6 cellular contexts compared by ENCODE assay signal in the genomic region with DNA sequence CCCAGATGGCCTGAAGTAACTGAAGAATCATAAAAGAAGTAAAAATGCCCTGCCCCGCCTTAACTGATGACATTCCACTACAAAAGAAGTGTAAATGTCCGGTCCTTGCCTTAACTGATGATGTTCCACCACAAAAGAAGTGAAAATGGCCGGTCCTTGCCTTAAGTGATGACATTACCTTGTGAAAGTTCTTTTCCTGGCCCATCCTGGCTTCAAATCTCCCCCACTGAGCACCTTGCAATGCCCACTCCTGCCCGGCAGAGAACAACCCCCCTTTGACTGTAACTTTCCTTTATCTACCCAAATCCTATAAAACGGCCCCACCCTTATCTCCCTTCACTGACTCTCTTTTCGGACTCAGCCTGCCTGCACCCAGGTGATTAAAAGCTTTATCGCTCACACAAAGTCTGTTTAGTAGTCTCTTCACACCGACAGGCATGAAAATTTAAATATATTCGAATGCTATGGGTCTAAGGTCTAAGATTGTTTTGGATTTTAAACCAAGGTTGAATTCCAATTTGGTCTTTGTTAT.
A peak's percentile ranks its signal among the peaks of the same experiment; 100 is the strongest.
DNase-seq lines count a peak whose midpoint lies in the region; ATAC-seq, FAIRE-seq and TF ChIP-seq lines count a peak whose summit lies in the region.
"Not testable (repeated sequence)": the region's sequence is repeated elsewhere in the genome, so short reads cannot be mapped to it uniquely, and the experiment has no call there.

No MANE protein-coding gene starts in this region.

- H2BK15ac ChIP-seq in mesendoderm (replicated peaks; ENCODE audit: low read depth) = not testable (repeated sequence)

- peaks cover 36% of the 10 kb centered on the region for H3K4me1 ChIP-seq in ES-I3 (ENCODE audit: insufficient read depth, low read length)
- H3K4me1 ChIP-seq in HUES64 (ENCODE audit: insufficient read depth, low read length) = peaks cover 49% of the 10 kb centered on the region
- not testable (repeated sequence) for H3K4me1 ChIP-seq in K562 (replicated peaks in 1 of 2; ENCODE audit: control insufficient read depth in 2 of 2, insufficient read depth in 2 of 2, low read length in 2 of 2); mesendoderm (ENCODE audit: control insufficient read depth, low read depth, low read length)
- H3K4me1 ChIP-seq in cardiac muscle cell (ENCODE audit: low read depth) = peaks cover 45% of the 10 kb centered on the region

- H3K9me1 ChIP-seq in K562 (ENCODE audit: control insufficient read depth, insufficient read depth, low read length) = not testable (repeated sequence)

- H4K20me1 ChIP-seq in K562 (replicated peaks; ENCODE audit: control insufficient read depth, insufficient read depth, low read length) = not testable (repeated sequence)

- H4K8ac ChIP-seq in mesendoderm (ENCODE audit: low read depth, low read length) = not testable (repeated sequence)

- 18% methylated on average over 9 of the region's 9 CpGs for WGBS in HUES64
- 2% methylated on average over 9 of the region's 9 CpGs for WGBS in K562 (ENCODE audit: insufficient coverage, low coverage, missing lambda C conversion rate)
- no CpG with 5 or more reads among the region's 9 CpGs for WGBS in mesendoderm (ENCODE audit: extremely low coverage, insufficient coverage, low lambda C conversion rate)

- H2BK5ac ChIP-seq in mesendoderm (ENCODE audit: low read length) = peak overlapping the region; percentile 92

- not testable (repeated sequence) for TF ChIP-seq POLR2A in K562 (conservative IDR thresholded peaks at IDR 0.05)

- not testable (repeated sequence) for H4K5ac ChIP-seq in mesendoderm (ENCODE audit: low read length)

- in situ Hi-C loops in K562 (cut with MboI) = not testable (repeated sequence)

- H3K56ac ChIP-seq in mesendoderm (ENCODE audit: low read length) = peak overlapping the region; percentile 67

- not testable (repeated sequence) for H3K23ac ChIP-seq in mesendoderm (ENCODE audit: low read length)

- DNase-seq in HUDEP-2 (lab: John Stamatoyannopoulos, UW; ENCODE audit: unreplicated experiment in 76 of 76) (peak in 56 of 76 experiments; percentile 3 to 75 (median 38)), K562 (ENCODE audit: extremely low read depth in 1 of 4, low spot score in 3 of 4) (peak in 1 of 4 experiments; percentile 14), mesendoderm (peak; percentile 86)
- not testable (repeated sequence) for DNase-seq in cardiac muscle cell (ENCODE audit: low read depth in 1 of 2, low spot score in 1 of 2)

- not testable (repeated sequence) for FAIRE-seq in K562 (lab: Jason Lieb, UNC)

- peak overlapping the region; percentile 7; the same call in 1 of the 2 replicates for H3K9ac ChIP-seq in ES-I3 (ENCODE audit: low read depth, low read length)
- not testable (repeated sequence) for H3K9ac ChIP-seq in HUES64 (ENCODE audit: low read depth, low read length); K562 (ENCODE audit: insufficient read depth in 1 of 2, low read depth in 2 of 2, low read length in 2 of 2); mesendoderm (ENCODE audit: low read length)

- H3K27me3 ChIP-seq in HUES64 (ENCODE audit: insufficient read depth, low read length); K562 (ENCODE audit: control insufficient read depth in 2 of 2, insufficient read depth in 2 of 2, low read length in 2 of 2); cardiac muscle cell; mesendoderm (ENCODE audit: insufficient read depth, low read length, poor library complexity): not testable (repeated sequence)

- not testable (repeated sequence) for H3K27ac ChIP-seq in HUES64 (ENCODE audit: low read depth, low read length); K562 (ENCODE audit: extremely low read depth, low read depth, low read length)
- H3K27ac ChIP-seq in cardiac muscle cell (peak overlapping the region; percentile 92), mesendoderm (ENCODE audit: low read depth, low read length) (peak overlapping the region; percentile 91)

- ATAC-seq in K562 = not testable (repeated sequence)

- not testable (repeated sequence) for H2AK5ac ChIP-seq in mesendoderm (ENCODE audit: low read length)

- not testable (repeated sequence) for TF ChIP-seq RAD21 in K562 (CRISPR knock-in tag; conservative IDR thresholded peaks at IDR 0.05 in 1 of 2, IDR thresholded peaks at IDR 0.05 in 1 of 2)

- CTCF ChIA-PET in K562 (lab: Yijun Ruan, JAX; ENCODE audit: low intra/inter-chr PET ratio) = not testable (repeated sequence)

- TF ChIP-seq CTCF in K562 (IDR thresholded peaks at IDR 0.05 in 2 of 3, conservative IDR thresholded peaks at IDR 0.05 in 1 of 3; ENCODE audit: insufficient read depth in 2 of 3, low read depth in 1 of 3, low read length in 3 of 3); cardiac muscle cell (IDR thresholded peaks at IDR 0.05; ENCODE audit: low read depth, low read length): not testable (repeated sequence)

- H2AFZ ChIP-seq in K562 (ENCODE audit: low read depth, low read length) = not testable (repeated sequence)

- peak overlapping the region; percentile 17; the same call in 1 of the 2 replicates for H3K4me3 ChIP-seq in HUES64 (ENCODE audit: low read length)
- H3K4me3 ChIP-seq in K562; cardiac muscle cell; mesendoderm (ENCODE audit: low read length): not testable (repeated sequence)

- H3K79me1 ChIP-seq in mesendoderm (ENCODE audit: low read length) = not testable (repeated sequence)

- H3K36me3 ChIP-seq in ES-I3 (ENCODE audit: insufficient read depth, low read length); K562 (ENCODE audit: control insufficient read depth, insufficient read depth, low read length); cardiac muscle cell; mesendoderm (ENCODE audit: control insufficient read depth, insufficient read depth, low read length): not testable (repeated sequence)
- peaks cover 14% of the 10 kb centered on the region; the same call in 1 of the 2 replicates for H3K36me3 ChIP-seq in HUES64 (ENCODE audit: insufficient read depth, low read length)

- H3K4me2 ChIP-seq in K562 (ENCODE audit: insufficient read depth, low read length); mesendoderm (ENCODE audit: low read length): not testable (repeated sequence)

- peak overlapping the region; percentile 92 for H3K18ac ChIP-seq in mesendoderm (ENCODE audit: low read length)

- H3K79me2 ChIP-seq in K562 (ENCODE audit: control insufficient read depth, insufficient read depth, low read length); mesendoderm (ENCODE audit: control insufficient read depth, insufficient read depth, low read length): not testable (repeated sequence)

- peak; percentile 26; the same call in 1 of the 2 replicates for TF ChIP-seq EP300 in K562 (IDR thresholded peaks at IDR 0.05; ENCODE audit: low read length)

- not testable (repeated sequence) for H2BK120ac ChIP-seq in mesendoderm (ENCODE audit: low read depth, low read length)

- H3K4ac ChIP-seq in mesendoderm (ENCODE audit: low read depth, low read length) = peak overlapping the region; percentile 36

- not testable (repeated sequence) for H3K9me3 ChIP-seq in ES-I3 (ENCODE audit: control insufficient read depth, insufficient read depth, low read length); HUES64 (ENCODE audit: insufficient read depth, low read depth, low read length); K562 (replicated peaks; ENCODE audit: control insufficient read depth, insufficient read depth, low read depth, low read length); cardiac muscle cell (ENCODE audit: low read depth)

- POLR2A ChIA-PET in K562 (lab: Yijun Ruan, JAX) = not testable (repeated sequence)

- not testable (repeated sequence) for BruUV-seq in K562 (replicated peaks; lab: Mats Ljungman, UMichigan)

- intact Hi-C loops in K562 (cut with micrococcal nuclease) = not testable (repeated sequence)

TF ChIP-seq in K562, 482 proteins besides CTCF, POLR2A, EP300 and RAD21:
- TF ChIP-seq FOXM1 (IDR thresholded peaks at IDR 0.05; ENCODE audit: low read depth) (0 out of 2 replicates have a peak, but pooled peaks have one; percentile 14), NFIC (IDR thresholded peaks at IDR 0.05) (peak; percentile 51), CBFA2T3 (IDR thresholded peaks at IDR 0.05) (peak; percentile 88), CBFA2T2 (conservative IDR thresholded peaks at IDR 0.05) (peak; percentile 82), POLR2AphosphoS5 (IDR thresholded peaks at IDR 0.05; ENCODE audit: control insufficient read depth, insufficient read depth, low read depth, low read length) (peak; percentile 42; the same call in 1 of the 2 replicates), TCF3 (CRISPR knock-in tag; IDR thresholded peaks at IDR 0.05) (peak; percentile 33; the same call in 1 of the 2 replicates), ARID1B (IDR thresholded peaks at IDR 0.05) (peak; percentile 85), KDM1A (IDR thresholded peaks at IDR 0.05) (0 out of 4 replicates have a peak, but pooled peaks of 1 of the 2 experiments have one; percentile 11), SMARCA4 (IDR thresholded peaks at IDR 0.05) (peak; percentile 46; the same call in 1 of the 2 replicates), TAL1 (IDR thresholded peaks at IDR 0.05) (peak; percentile 78), TRIM24 (IDR thresholded peaks at IDR 0.05) (peak; percentile 65 to 75; a peak in 3 of 4 replicates), NCOR1 (IDR thresholded peaks at IDR 0.05) (peak; percentile 70), DPF2 (IDR thresholded peaks at IDR 0.05) (peak; percentile 56; the same call in 1 of the 2 replicates)
- TF ChIP-seq FOXM1 (CRISPR knock-in tag; IDR thresholded peaks at IDR 0.05; ENCODE audit: low read depth) = not testable (repeated sequence)
